ENCODE assay signal across 8 cellular contexts in genomic region chr21:45541221-45542039, GRCh38. TPM values are rescaled to one million over a fixed set of nuclear protein-coding genes. Genes with fewer than 3 reads are reported as not detected.
DNase-seq lines count a peak whose midpoint lies in the region; ATAC-seq, FAIRE-seq and TF ChIP-seq lines count a peak whose summit lies in the region.

No MANE protein-coding gene starts in this region.

- intact Hi-C loops in testis (cut with DNase I; ENCODE audit: low total_unique reads), result no loop called here

- FAIRE-seq in RCC 7860 (lab: Jason Lieb, UNC) (no peak), frontal cortex (lab: Jason Lieb, UNC) (no peak)

- peaks cover 10 to 12% of the 10 kb centered on the region in 2 donors for H3K4me1 ChIP-seq in neuronal stem cell (ENCODE audit: control insufficient read depth in 2 of 2, insufficient read depth in 1 of 2, low read depth in 1 of 2, low read length in 2 of 2)
- H3K4me1 ChIP-seq in testis, result peaks cover 16% of the 10 kb centered on the region

- H3K9me3 ChIP-seq in neuronal stem cell (replicated peaks in 1 of 2; ENCODE audit: control insufficient read depth in 2 of 2, insufficient read depth in 1 of 2, low read depth in 1 of 2, low read length in 2 of 2), result no peaks in the 10 kb centered on the region
- H3K9me3 ChIP-seq in testis, result no peaks in the 10 kb centered on the region

- DNase-seq in RCC 7860 (ENCODE audit: low spot score) (peak; percentile 56), frontal cortex (ENCODE audit: low spot score in 2 of 2) (peak; percentile 84 to 93), neuronal stem cell (ENCODE audit: low spot score) (no peak), testis (peak; percentile 77)
- peak; percentile 64 for DNase-seq in activated effector memory CD4-positive, alpha-beta T cell treated with Interleukin-2 at 50 U/mL for 16 hours

- no peak overlapping the region for H4K91ac ChIP-seq in neuronal stem cell (ENCODE audit: low read depth, low read length, poor library complexity)

- peak overlapping the region; percentile 75 for H3K4me2 ChIP-seq in neuronal stem cell (ENCODE audit: insufficient read depth, low read length, poor library complexity, severe bottlenecking)

- no peak overlapping the region for H2BK5ac ChIP-seq in neuronal stem cell (ENCODE audit: low read length)

- H3K36me3 ChIP-seq in neuronal stem cell (replicated peaks in 1 of 2; ENCODE audit: control insufficient read depth in 2 of 2, insufficient read depth in 2 of 2, low read length in 2 of 2) (peaks cover 0 to 4% of the 10 kb centered on the region in 2 donors), testis (ENCODE audit: low read depth, missing control alignments) (no peaks in the 10 kb centered on the region)

- no peak overlapping the region for H4K8ac ChIP-seq in neuronal stem cell (ENCODE audit: low read depth, low read length)

- H3K9ac ChIP-seq in neuronal stem cell (ENCODE audit: low read depth, low read length, poor library complexity), result peak overlapping the region; percentile 85

- H3K27me3 ChIP-seq in neuronal stem cell (ENCODE audit: control insufficient read depth in 3 of 3, insufficient read depth in 3 of 3, low read depth in 1 of 3, low read length in 3 of 3) (peaks cover 0 to 8% (median 0%) of the 10 kb centered on the region in 3 experiments), testis (no peaks in the 10 kb centered on the region)

- peak overlapping the region; percentile 1 for H2BK15ac ChIP-seq in neuronal stem cell (ENCODE audit: low read length)

- H3K27ac ChIP-seq in neuronal stem cell (replicated peaks; ENCODE audit: low read length) (no peak overlapping the region), testis (no peak overlapping the region)

- H3K4ac ChIP-seq in neuronal stem cell (ENCODE audit: low read length), result no peak overlapping the region

- H3K18ac ChIP-seq in neuronal stem cell (ENCODE audit: low read length), result peak overlapping the region; percentile 85

- WGBS in neuronal stem cell (ENCODE audit: extremely low coverage in 2 of 2, insufficient read length in 2 of 2, insufficient replicate concordance in 1 of 2), 2 donors, result no CpG with 5 or more reads among the region's 50 CpGs
- 13 to 100% methylated on average over 1 to 46 of the region's 50 CpGs for WGBS in testis, 2 donors

- peak overlapping the region; percentile 98 for H3K23ac ChIP-seq in neuronal stem cell (ENCODE audit: low read depth, low read length, poor library complexity)

- peak overlapping the region; percentile 43 for H2AK5ac ChIP-seq in neuronal stem cell (ENCODE audit: low read depth, low read length)

- ATAC-seq in HG03354 (IDR thresholded peaks at IDR 0.05; ENCODE audit: poor library complexity, severe bottlenecking, unreplicated experiment) (peak; percentile 57), HG03378 (IDR thresholded peaks at IDR 0.05; ENCODE audit: unreplicated experiment) (no peak)

- peak overlapping the region; percentile 58 to 81 for H3K4me3 ChIP-seq in neuronal stem cell (ENCODE audit: low read length in 2 of 2)
- H3K4me3 ChIP-seq in testis, result peak overlapping the region; percentile 67

- peak overlapping the region; percentile 90 for H2AFZ ChIP-seq in neuronal stem cell (ENCODE audit: low read length)

- H3K79me1 ChIP-seq in neuronal stem cell (ENCODE audit: low read depth, low read length), result peaks cover 21% of the 10 kb centered on the region

- H3K14ac ChIP-seq in neuronal stem cell (ENCODE audit: low read length), result no peak overlapping the region

- H2BK12ac ChIP-seq in neuronal stem cell (ENCODE audit: low read length), result no peak overlapping the region

- peak; percentile 29 for TF ChIP-seq POLR2A in GM10847 (IDR thresholded peaks at IDR 0.05; ENCODE audit: extremely low read depth, insufficient read length)
- TF ChIP-seq POLR2A in testis (IDR thresholded peaks at IDR 0.05), result no peak

- TF ChIP-seq CTCF in testis (IDR thresholded peaks at IDR 0.05), result no peak

- H2BK120ac ChIP-seq in neuronal stem cell (ENCODE audit: low read depth, low read length), result peak overlapping the region; percentile 89

RNA-seq across cellular contexts. Expression of gene SLC19A1, which starts 0.8 kb away (rescaled TPM):
- 9.0 TPM for total RNA-seq in frontal cortex
- 16.6 TPM for polyA plus RNA-seq in neuronal stem cell (2013, experiment 1 of 2)
- 16.2 TPM for polyA plus RNA-seq in neuronal stem cell (2013, experiment 2 of 2)
- total RNA-seq in testis, result 10 to 100 TPM; 15.7 to 17.4 TPM
- polyA plus RNA-seq in testis (ENCODE audit: insufficient read depth, low read depth, low replicate concordance), result 5.5 TPM
